Comparison of ENCODE assay signal across 14 cellular contexts in the genomic region with DNA sequence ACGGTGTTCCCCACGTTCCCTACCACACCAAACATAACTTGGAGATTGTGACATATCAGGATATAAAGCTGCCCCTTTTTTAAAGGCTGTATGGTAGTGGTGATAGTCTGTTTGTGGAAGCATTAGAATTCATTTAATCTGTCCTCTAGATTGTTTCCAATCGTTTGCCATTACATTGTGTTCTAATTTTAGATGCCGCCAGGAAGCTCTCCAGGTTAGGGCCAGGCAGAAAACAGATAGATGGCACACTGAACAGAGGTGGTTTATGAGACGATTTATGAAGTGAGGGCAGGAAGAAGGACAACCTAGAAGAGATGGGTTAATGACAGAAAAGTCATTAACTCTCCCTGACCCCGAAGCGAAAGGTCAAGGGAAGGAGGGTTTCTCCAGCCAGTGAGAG. TPM values are rescaled to one million over a fixed set of nuclear protein-coding genes. Genes with fewer than 3 reads are reported as not detected.
DNase-seq lines count a peak whose midpoint lies in the region; ATAC-seq and TF ChIP-seq lines count a peak whose summit lies in the region.
"Had no signal": no experiment of that assay in that cellular context is flagged by ENCODE, and none has a peak within 500 bp of the region (broad histone marks: within the 10 kb centered on the region; RNA-seq: fewer than 3 reads in every experiment).

No MANE protein-coding gene starts in this region.

- no peak overlapping the region for H4K91ac ChIP-seq in neuronal stem cell (ENCODE audit: low read depth, low read length, poor library complexity)

- intact Hi-C loops in left ventricle myocardium superior (cut with micrococcal nuclease) (no loop called here), right cardiac atrium (cut with DNase I) (no loop called here), tibial artery (cut with DNase I; ENCODE audit: low total_unique reads) (no loop called here)

- H2AFZ ChIP-seq in neuronal stem cell (ENCODE audit: low read length): no peak overlapping the region
- H2AFZ ChIP-seq: GM23248 had no signal

- DNase-seq in activated naive CD4-positive, alpha-beta T cell treated with anti-CD3 and anti-CD28 coated beads, Interleukin-2, amount 50 U/mL, for 72 hours (ENCODE audit: low spot score in 2 of 2): no peak
- DNase-seq in left ventricle myocardium superior: no peak
- DNase-seq in right cardiac atrium: no peak
- no peak for DNase-seq in neuronal stem cell (ENCODE audit: low spot score)
- no peak for DNase-seq in tibial artery
- no peak for DNase-seq in DMS79 (lab: John Stamatoyannopoulos, UW)
- no peak for DNase-seq in KG1 (lab: John Stamatoyannopoulos, UW)
- DNase-seq: Caco-2; CD8-positive, alpha-beta T cell had no signal

- H3K27ac ChIP-seq in right cardiac atrium (ENCODE audit: low read length): no peak overlapping the region
- H3K27ac ChIP-seq in neuronal stem cell (replicated peaks; ENCODE audit: low read length): no peak overlapping the region
- peak overlapping the region; percentile 64 to 72 for H3K27ac ChIP-seq in tibial artery
- H3K27ac ChIP-seq: 22Rv1, GM23248 had no signal

- H3K4me1 Mint-ChIP-seq in activated naive CD4-positive, alpha-beta T cell treated with anti-CD3 and anti-CD28 coated beads, Interleukin-2, amount 50 U/mL, for 24 hours: no peaks in the 10 kb centered on the region
- H3K4me1 Mint-ChIP-seq: CD14-positive monocyte had no signal

- no peak overlapping the region for H3K4me2 ChIP-seq in neuronal stem cell (ENCODE audit: insufficient read depth, low read length, poor library complexity, severe bottlenecking)

- H2BK12ac ChIP-seq in neuronal stem cell (ENCODE audit: low read length): no peak overlapping the region

- no peak overlapping the region for H3K18ac ChIP-seq in neuronal stem cell (ENCODE audit: low read length)

- TF ChIP-seq CTCF in tibial artery (IDR thresholded peaks at IDR 0.05): no peak

- H3K27ac Mint-ChIP-seq in activated naive CD4-positive, alpha-beta T cell treated with anti-CD3 and anti-CD28 coated beads, Interleukin-2, amount 50 U/mL, for 24 hours: peak overlapping the region; percentile 21
- H3K27ac Mint-ChIP-seq in activated naive CD4-positive, alpha-beta T cell treated with anti-CD3 and anti-CD28 coated beads, Interleukin-2, amount 50 U/mL, for 72 hours: no peak overlapping the region
- H3K27ac Mint-ChIP-seq: CD8-positive, alpha-beta T cell had no signal

- peaks cover 9% of the 10 kb centered on the region for H3K27me3 Mint-ChIP-seq in activated naive CD4-positive, alpha-beta T cell treated with anti-CD3 and anti-CD28 coated beads, Interleukin-2, amount 50 U/mL, for 24 hours

- H3K4me3 ChIP-seq in right cardiac atrium (ENCODE audit: low read length): no peak overlapping the region
- H3K4me3 ChIP-seq in neuronal stem cell (ENCODE audit: low read length in 2 of 2): no peak overlapping the region
- H3K4me3 ChIP-seq in tibial artery: no peak overlapping the region
- H3K4me3 ChIP-seq: GM23248 had no signal

- H3K14ac ChIP-seq in neuronal stem cell (ENCODE audit: low read length): no peak overlapping the region

- H2BK15ac ChIP-seq in neuronal stem cell (ENCODE audit: low read length): no peak overlapping the region

- H4K8ac ChIP-seq in neuronal stem cell (ENCODE audit: low read depth, low read length): no peak overlapping the region

- no peak overlapping the region for H2BK5ac ChIP-seq in neuronal stem cell (ENCODE audit: low read length)

- peaks cover 2% of the 10 kb centered on the region for H3K79me1 ChIP-seq in neuronal stem cell (ENCODE audit: low read depth, low read length)

- H3K4me1 ChIP-seq in right cardiac atrium (ENCODE audit: control insufficient read depth, insufficient read depth, low read length): no peaks in the 10 kb centered on the region
- H3K4me1 ChIP-seq in neuronal stem cell (ENCODE audit: control insufficient read depth in 2 of 2, insufficient read depth in 1 of 2, low read depth in 1 of 2, low read length in 2 of 2): no peaks in the 10 kb centered on the region
- H3K4me1 ChIP-seq in tibial artery: peaks cover 0 to 74% (median 15%) of the 10 kb centered on the region in 4 donors
- H3K4me1 ChIP-seq: Caco-2 had no signal

- WGBS in right cardiac atrium: 61% methylated on average over 7 of the region's 7 CpGs
- WGBS in neuronal stem cell (ENCODE audit: extremely low coverage in 2 of 2, insufficient read length in 2 of 2, insufficient replicate concordance in 1 of 2), 2 donors: no CpG with 5 or more reads among the region's 7 CpGs

- no peaks in the 10 kb centered on the region for H3K9me3 ChIP-seq in right cardiac atrium (ENCODE audit: control insufficient read depth, low read length)
- no peaks in the 10 kb centered on the region for H3K9me3 ChIP-seq in neuronal stem cell (replicated peaks in 1 of 2; ENCODE audit: control insufficient read depth in 2 of 2, insufficient read depth in 1 of 2, low read depth in 1 of 2, low read length in 2 of 2)
- H3K9me3 ChIP-seq in tibial artery: no peaks in the 10 kb centered on the region
- H3K9me3 ChIP-seq: Caco-2 had no signal

- H3K4me3 Mint-ChIP-seq in activated naive CD4-positive, alpha-beta T cell treated with anti-CD3 and anti-CD28 coated beads, Interleukin-2, amount 50 U/mL, for 24 hours: no peak overlapping the region
- H3K4me3 Mint-ChIP-seq: CD14-positive monocyte; CD8-positive, alpha-beta T cell had no signal

- no peak for ATAC-seq in activated naive CD4-positive, alpha-beta T cell treated with anti-CD3 and anti-CD28 coated beads, Interleukin-2, amount 50 U/mL, for 72 hours
- ATAC-seq in left ventricle myocardium superior (peak; percentile 68), right cardiac atrium (no peak)
- ATAC-seq: CD8-positive, alpha-beta T cell; HCT116 had no signal

- H3K9ac ChIP-seq in neuronal stem cell (ENCODE audit: low read depth, low read length, poor library complexity): no peak overlapping the region
- H3K9ac ChIP-seq: GM23248 had no signal

- no peaks in the 10 kb centered on the region for H3K36me3 Mint-ChIP-seq in activated naive CD4-positive, alpha-beta T cell treated with anti-CD3 and anti-CD28 coated beads, Interleukin-2, amount 50 U/mL, for 24 hours
- H3K36me3 Mint-ChIP-seq in activated naive CD4-positive, alpha-beta T cell treated with anti-CD3 and anti-CD28 coated beads, Interleukin-2, amount 50 U/mL, for 72 hours: no peaks in the 10 kb centered on the region
- H3K36me3 Mint-ChIP-seq: CD14-positive monocyte; CD8-positive, alpha-beta T cell had no signal

- H2BK120ac ChIP-seq in neuronal stem cell (ENCODE audit: low read depth, low read length): no peak overlapping the region

- H3K4ac ChIP-seq in neuronal stem cell (ENCODE audit: low read length): no peak overlapping the region

- H3K9me3 Mint-ChIP-seq in activated naive CD4-positive, alpha-beta T cell treated with anti-CD3 and anti-CD28 coated beads, Interleukin-2, amount 50 U/mL, for 24 hours: no peaks in the 10 kb centered on the region
- no peaks in the 10 kb centered on the region for H3K9me3 Mint-ChIP-seq in activated naive CD4-positive, alpha-beta T cell treated with anti-CD3 and anti-CD28 coated beads, Interleukin-2, amount 50 U/mL, for 72 hours
- H3K9me3 Mint-ChIP-seq: CD8-positive, alpha-beta T cell had no signal

- H3K36me3 ChIP-seq in neuronal stem cell (replicated peaks in 1 of 2; ENCODE audit: control insufficient read depth in 2 of 2, insufficient read depth in 2 of 2, low read length in 2 of 2): no peaks in the 10 kb centered on the region
- H3K36me3 ChIP-seq in tibial artery: no peaks in the 10 kb centered on the region

- no peak overlapping the region for H2AK5ac ChIP-seq in neuronal stem cell (ENCODE audit: low read depth, low read length)

- H3K23ac ChIP-seq in neuronal stem cell (ENCODE audit: low read depth, low read length, poor library complexity): peak overlapping the region; percentile 39

- no peaks in the 10 kb centered on the region for H3K27me3 ChIP-seq in right cardiac atrium (ENCODE audit: control insufficient read depth, insufficient read depth)
- no peaks in the 10 kb centered on the region for H3K27me3 ChIP-seq in neuronal stem cell (ENCODE audit: control insufficient read depth in 3 of 3, insufficient read depth in 3 of 3, low read depth in 1 of 3, low read length in 3 of 3)
- H3K27me3 ChIP-seq in tibial artery: no peaks in the 10 kb centered on the region

RNA-seq across cellular contexts. Expression of gene ARHGEF7, which starts 30.0 kb away (rescaled TPM):
- total RNA-seq in activated naive CD4-positive, alpha-beta T cell treated with anti-CD3 and anti-CD28 coated beads, Interleukin-2, amount 50 U/mL, for 72 hours: 10 to 100 TPM; 69.5 to 82.5 TPM
- total RNA-seq in left ventricle myocardium superior (56.2 TPM), right cardiac atrium (10 to 100 TPM; 34.9 to 43.9 (median 38.6) TPM)
- 21.3 TPM for polyA plus RNA-seq in right cardiac atrium
- polyA plus RNA-seq in neuronal stem cell (2013, experiment 1 of 2): 43.9 TPM
- polyA plus RNA-seq in neuronal stem cell (2013, experiment 2 of 2): 44.8 TPM

Comparison
In these comparisons a context has a peak if more than half of its experiments do, and no peak if none do; other contexts are left out.
1. H3K27ac ChIP-seq: peak in tibial artery (2 of 2); none in right cardiac atrium (single experiment) and neuronal stem cell (single experiment).